1 cellular context compared by ENCODE assay signal in the genomic region with DNA sequence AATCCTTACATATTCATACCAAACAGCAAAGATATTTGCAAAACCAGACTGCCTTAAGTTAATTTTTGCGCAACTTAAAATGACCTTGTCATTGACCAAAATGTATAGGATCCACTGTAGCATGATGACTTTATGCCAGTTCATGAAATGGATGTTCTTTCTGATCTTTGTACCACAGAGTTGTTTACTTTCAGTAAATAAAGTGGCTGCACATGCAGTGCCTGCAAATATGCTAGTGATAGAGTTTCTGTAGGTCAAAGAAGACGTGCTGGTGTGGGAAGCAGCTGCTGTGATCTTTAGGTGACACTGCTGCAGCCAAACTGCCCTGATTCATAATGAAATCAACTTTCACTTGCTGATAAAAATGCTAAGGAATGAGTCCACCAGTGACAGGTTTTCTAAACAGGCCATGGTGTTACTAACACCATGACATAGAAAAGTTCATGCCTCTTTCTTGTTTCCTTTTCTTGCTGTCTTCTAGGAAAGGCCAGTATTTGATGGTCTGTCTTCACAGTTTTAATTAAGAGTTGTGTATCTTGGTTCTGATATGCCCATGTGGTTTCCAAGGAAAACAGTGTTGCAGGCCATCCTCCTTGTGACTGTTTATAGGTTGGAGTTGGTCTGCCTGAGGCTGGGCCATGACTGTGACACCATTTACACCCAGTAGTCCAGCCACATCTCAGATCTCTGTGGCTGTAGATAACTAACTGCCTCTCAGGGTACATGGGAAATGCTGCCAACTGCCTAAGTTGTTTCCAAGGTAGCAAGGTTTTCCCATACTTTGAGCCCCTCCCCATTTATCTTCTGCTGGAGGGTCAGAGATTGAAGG.
TF ChIP-seq lines count a peak whose summit lies in the region.

No MANE protein-coding gene starts in this region.

TF ChIP-seq in WTC11, 78 proteins besides CTCF, POLR2A, EP300 and RAD21 (continued from another document):
- TF ChIP-seq, protein P1, sequence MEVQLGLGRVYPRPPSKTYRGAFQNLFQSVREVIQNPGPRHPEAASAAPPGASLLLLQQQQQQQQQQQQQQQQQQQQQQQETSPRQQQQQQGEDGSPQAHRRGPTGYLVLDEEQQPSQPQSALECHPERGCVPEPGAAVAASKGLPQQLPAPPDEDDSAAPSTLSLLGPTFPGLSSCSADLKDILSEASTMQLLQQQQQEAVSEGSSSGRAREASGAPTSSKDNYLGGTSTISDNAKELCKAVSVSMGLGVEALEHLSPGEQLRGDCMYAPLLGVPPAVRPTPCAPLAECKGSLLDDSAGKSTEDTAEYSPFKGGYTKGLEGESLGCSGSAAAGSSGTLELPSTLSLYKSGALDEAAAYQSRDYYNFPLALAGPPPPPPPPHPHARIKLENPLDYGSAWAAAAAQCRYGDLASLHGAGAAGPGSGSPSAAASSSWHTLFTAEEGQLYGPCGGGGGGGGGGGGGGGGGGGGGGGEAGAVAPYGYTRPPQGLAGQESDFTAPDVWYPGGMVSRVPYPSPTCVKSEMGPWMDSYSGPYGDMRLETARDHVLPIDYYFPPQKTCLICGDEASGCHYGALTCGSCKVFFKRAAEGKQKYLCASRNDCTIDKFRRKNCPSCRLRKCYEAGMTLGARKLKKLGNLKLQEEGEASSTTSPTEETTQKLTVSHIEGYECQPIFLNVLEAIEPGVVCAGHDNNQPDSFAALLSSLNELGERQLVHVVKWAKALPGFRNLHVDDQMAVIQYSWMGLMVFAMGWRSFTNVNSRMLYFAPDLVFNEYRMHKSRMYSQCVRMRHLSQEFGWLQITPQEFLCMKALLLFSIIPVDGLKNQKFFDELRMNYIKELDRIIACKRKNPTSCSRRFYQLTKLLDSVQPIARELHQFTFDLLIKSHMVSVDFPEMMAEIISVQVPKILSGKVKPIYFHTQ (CRISPR knock-in tag; IDR thresholded peaks at IDR 0.05) = no peak
- TF ChIP-seq, protein P2, sequence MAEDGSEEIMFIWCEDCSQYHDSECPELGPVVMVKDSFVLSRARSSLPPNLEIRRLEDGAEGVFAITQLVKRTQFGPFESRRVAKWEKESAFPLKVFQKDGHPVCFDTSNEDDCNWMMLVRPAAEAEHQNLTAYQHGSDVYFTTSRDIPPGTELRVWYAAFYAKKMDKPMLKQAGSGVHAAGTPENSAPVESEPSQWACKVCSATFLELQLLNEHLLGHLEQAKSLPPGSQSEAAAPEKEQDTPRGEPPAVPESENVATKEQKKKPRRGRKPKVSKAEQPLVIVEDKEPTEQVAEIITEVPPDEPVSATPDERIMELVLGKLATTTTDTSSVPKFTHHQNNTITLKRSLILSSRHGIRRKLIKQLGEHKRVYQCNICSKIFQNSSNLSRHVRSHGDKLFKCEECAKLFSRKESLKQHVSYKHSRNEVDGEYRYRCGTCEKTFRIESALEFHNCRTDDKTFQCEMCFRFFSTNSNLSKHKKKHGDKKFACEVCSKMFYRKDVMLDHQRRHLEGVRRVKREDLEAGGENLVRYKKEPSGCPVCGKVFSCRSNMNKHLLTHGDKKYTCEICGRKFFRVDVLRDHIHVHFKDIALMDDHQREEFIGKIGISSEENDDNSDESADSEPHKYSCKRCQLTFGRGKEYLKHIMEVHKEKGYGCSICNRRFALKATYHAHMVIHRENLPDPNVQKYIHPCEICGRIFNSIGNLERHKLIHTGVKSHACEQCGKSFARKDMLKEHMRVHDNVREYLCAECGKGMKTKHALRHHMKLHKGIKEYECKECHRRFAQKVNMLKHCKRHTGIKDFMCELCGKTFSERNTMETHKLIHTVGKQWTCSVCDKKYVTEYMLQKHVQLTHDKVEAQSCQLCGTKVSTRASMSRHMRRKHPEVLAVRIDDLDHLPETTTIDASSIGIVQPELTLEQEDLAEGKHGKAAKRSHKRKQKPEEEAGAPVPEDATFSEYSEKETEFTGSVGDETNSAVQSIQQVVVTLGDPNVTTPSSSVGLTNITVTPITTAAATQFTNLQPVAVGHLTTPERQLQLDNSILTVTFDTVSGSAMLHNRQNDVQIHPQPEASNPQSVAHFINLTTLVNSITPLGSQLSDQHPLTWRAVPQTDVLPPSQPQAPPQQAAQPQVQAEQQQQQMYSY (CRISPR knock-in tag; IDR thresholded peaks at IDR 0.05) = no peak
- no peak for TF ChIP-seq ZNF232 (CRISPR knock-in tag; IDR thresholded peaks at IDR 0.05)
